ENCODE assay signal across 17 cellular contexts in genomic region chr5:42751044-42751443, GRCh38. TPM values are rescaled to one million over a fixed set of nuclear protein-coding genes. Genes with fewer than 3 reads are reported as not detected.
DNase-seq lines count a peak whose midpoint lies in the region; ATAC-seq and TF ChIP-seq lines count a peak whose summit lies in the region.
"Had no signal": no experiment of that assay in that cellular context is flagged by ENCODE, and none has a peak within 500 bp of the region (broad histone marks: within the 10 kb centered on the region; RNA-seq: fewer than 3 reads in every experiment).

No MANE protein-coding gene starts in this region.

- no peaks in the 10 kb centered on the region for H3K79me2 ChIP-seq in osteoblast (ENCODE audit: insufficient read depth, low read length)

- H3K36me3 ChIP-seq in osteoblast (ENCODE audit: insufficient read depth, low read length), result no peaks in the 10 kb centered on the region
- H3K36me3 ChIP-seq: HAP-1 had no signal

- peak; percentile 22 for DNase-seq in NCI-H82 (lab: John Stamatoyannopoulos, UW)
- DNase-seq in NCI-H82 treated with DMSO at 0.1 percent for 48 hours (lab: John Stamatoyannopoulos, UW; ENCODE audit: unreplicated experiment), result no peak
- peak; percentile 22 for DNase-seq in epithelial cell of prostate (ENCODE audit: low read depth, low spot score)
- peak; percentile 29 for DNase-seq in osteoblast (ENCODE audit: insufficient read length, low spot score, missing footprints)
- no peak for DNase-seq in NCI-H1930 (lab: John Stamatoyannopoulos, UW)
- no peak for DNase-seq in AML-193 (lab: John Stamatoyannopoulos, UW)
- DNase-seq in SW480 (ENCODE audit: low spot score), result no peak
- DNase-seq: 8988T; C1 segment of cervical spinal cord; Calu3; CD4-positive, alpha-beta T cell; DMS 273 treated with DMSO at 0.1 percent for 48 hours; DMS79 had no signal

- no peaks in the 10 kb centered on the region for H3K9me3 ChIP-seq in osteoblast (ENCODE audit: low read depth, low read length)
- H3K9me3 ChIP-seq: HAP-1 had no signal

- no peak overlapping the region for H2AFZ ChIP-seq in osteoblast (ENCODE audit: low read length)

- no peaks in the 10 kb centered on the region for H4K20me1 ChIP-seq in osteoblast (ENCODE audit: insufficient read depth, low read length)

- H3K27me3 ChIP-seq in osteoblast (ENCODE audit: insufficient read depth, low read length), result no peaks in the 10 kb centered on the region

- H3K4me3 ChIP-seq in osteoblast (ENCODE audit: insufficient read depth, low read length), result no peak overlapping the region
- H3K4me3 ChIP-seq: HAP-1 had no signal

- no peak overlapping the region for H3K4me2 ChIP-seq in osteoblast (ENCODE audit: insufficient read depth, low read length)

- ATAC-seq in HG02798 (IDR thresholded peaks at IDR 0.05; ENCODE audit: poor library complexity, unreplicated experiment), result no peak
- ATAC-seq: HepG2 had no signal

- TF ChIP-seq CTCF in osteoblast (IDR thresholded peaks at IDR 0.05; ENCODE audit: extremely low read depth, low read depth, low read length), result no peak

- H3K4me1 ChIP-seq in osteoblast (ENCODE audit: insufficient read depth, low read length), result no peaks in the 10 kb centered on the region

- H3K27ac ChIP-seq in epithelial cell of prostate (no peak overlapping the region), osteoblast (ENCODE audit: low read depth, low read length) (no peak overlapping the region)

RNA-seq across cellular contexts. Expression of gene CCDC152, which starts 5.6 kb away (rescaled TPM):
- total RNA-seq in osteoblast, result 0.29 and 0.36 TPM in 2 replicates
- total RNA-seq: G401 had no signal

Comparison
In these comparisons a context has a peak if more than half of its experiments do, and no peak if none do; other contexts are left out.
1. DNase-seq: peak in NCI-H82 (single experiment), epithelial cell of prostate (single experiment) and osteoblast (single experiment); none in NCI-H82 treated with DMSO at 0.1 percent for 48 hours (single experiment), NCI-H1930 (0 of 2), AML-193 (0 of 2) and SW480 (single experiment).